In the genomic region with DNA sequence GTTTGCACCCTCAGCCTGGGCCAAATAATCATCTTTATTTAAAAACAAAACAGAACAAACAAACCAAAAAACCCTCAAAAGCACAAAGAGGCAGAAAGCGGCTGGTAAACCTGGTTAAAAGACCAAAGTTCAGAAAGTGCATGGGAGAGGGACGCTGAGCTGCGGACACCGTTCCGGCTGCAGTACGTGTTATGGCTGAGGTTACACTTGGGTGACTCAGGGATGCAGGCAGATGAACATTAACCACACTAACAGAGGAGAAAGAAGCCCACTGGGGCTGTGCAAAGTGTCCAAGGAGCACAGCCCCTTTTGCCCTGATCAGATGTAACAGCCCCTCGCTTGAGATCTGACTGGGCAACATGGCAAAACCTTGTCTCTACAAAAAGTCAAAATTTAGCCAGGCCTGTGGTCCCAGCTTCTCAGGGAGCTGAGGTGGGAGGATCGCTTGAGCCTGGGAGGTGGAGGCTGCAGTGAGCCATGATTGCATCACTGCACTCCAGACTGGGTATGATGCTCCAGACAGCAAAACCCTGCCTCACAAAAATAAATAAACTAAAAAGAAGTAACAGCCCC, we compare ENCODE assay signal across 1 cellular context.
A peak's percentile ranks its signal among the peaks of the same experiment; 100 is the strongest.
TF ChIP-seq lines count a peak whose summit lies in the region.

No MANE protein-coding gene starts in this region.

TF ChIP-seq in IMR-90, 13 proteins besides CTCF, POLR2A, EP300 and RAD21:
- TF ChIP-seq MAZ (IDR thresholded peaks at IDR 0.05; ENCODE audit: borderline replicate concordance, low read depth, low read length) = no peak
- peak; percentile 97 for TF ChIP-seq CEBPB (IDR thresholded peaks at IDR 0.05; ENCODE audit: low read depth, low read length)
- no peak for TF ChIP-seq MAFK (IDR thresholded peaks at IDR 0.05; ENCODE audit: low read depth, low read length)
- no peak for TF ChIP-seq BHLHE40 (IDR thresholded peaks at IDR 0.05; ENCODE audit: low read depth, low read length)
- no peak for TF ChIP-seq RCOR1 (IDR thresholded peaks at IDR 0.05; ENCODE audit: insufficient replicate concordance, low read length)
- TF ChIP-seq CHD1 (IDR thresholded peaks at IDR 0.05; ENCODE audit: low read depth, low read length) = no peak
